In the genomic region with DNA sequence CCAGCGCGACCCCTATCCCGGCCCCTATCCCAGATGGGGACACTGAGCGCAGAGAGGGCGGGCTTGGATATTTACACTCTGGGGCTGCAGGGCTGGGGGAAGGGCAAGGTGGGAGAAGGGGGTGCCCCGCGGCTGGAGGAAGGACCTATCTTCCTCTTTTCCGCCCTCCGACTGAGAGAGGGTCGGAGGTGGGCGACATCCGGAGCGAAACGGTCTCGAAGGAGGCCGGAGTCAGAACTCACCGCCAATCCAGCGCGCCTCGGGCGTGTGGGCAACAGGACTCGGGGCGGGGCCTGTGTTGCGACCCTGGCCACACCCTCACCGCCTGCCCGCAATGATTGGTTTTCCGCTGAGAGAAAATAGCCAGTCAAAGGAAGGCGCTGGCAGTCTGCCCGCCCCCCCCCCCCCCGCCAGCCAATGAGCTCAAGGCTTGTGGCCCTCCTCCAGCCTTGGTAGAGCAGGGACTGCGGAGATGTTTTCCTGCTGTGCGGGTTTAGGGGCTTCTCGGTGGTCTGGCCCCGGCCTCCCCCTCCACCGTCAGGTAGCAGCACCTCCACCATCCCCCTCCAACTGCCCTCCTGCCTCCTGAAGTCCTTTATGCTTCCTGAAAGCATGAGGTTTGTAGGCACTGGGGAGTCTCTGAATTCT, we compare ENCODE assay signal across 8 cellular contexts. TPM values are rescaled to one million over a fixed set of nuclear protein-coding genes. Genes with fewer than 3 reads are reported as not detected.
DNase-seq lines count a peak whose midpoint lies in the region; ATAC-seq and TF ChIP-seq lines count a peak whose summit lies in the region.

A gene with protein sequence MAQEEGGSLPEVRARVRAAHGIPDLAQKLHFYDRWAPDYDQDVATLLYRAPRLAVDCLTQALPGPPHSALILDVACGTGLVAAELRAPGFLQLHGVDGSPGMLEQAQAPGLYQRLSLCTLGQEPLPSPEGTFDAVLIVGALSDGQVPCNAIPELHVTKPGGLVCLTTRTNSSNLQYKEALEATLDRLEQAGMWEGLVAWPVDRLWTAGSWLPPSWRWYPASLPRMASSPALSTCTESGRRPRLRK (minus strand): TSS at position 269 of the 648 bp plus-strand sequence. CDS start 376 bp downstream, outside the sequence.

- peak within 1 kb of the TSS; percentile 57 to 80 (median 76); a peak in 21 of 22 replicates for H3K9ac ChIP-seq in BLaER1 treated with 17β-estradiol and CSF1 and Interleukin-3, amounts not matched to agents 10 nM and 100 nM

- H3K36me3 ChIP-seq in BLaER1 treated with 17β-estradiol and CSF1 and Interleukin-3, amounts not matched to agents 10 nM and 100 nM = no peaks in the 10 kb centered on the region
- H3K36me3 ChIP-seq in right lobe of liver = no peaks in the 10 kb centered on the region

- ATAC-seq in GM19328 (IDR thresholded peaks at IDR 0.05; ENCODE audit: unreplicated experiment) (peak; percentile 93), HG03469 (IDR thresholded peaks at IDR 0.05; ENCODE audit: unreplicated experiment) (peak; percentile 58), right lobe of liver (peak; percentile 97 to 99 (median 98))

- no peak for TF ChIP-seq CTCF in right lobe of liver (IDR thresholded peaks at IDR 0.05)

- TF ChIP-seq POLR2A in right lobe of liver (IDR thresholded peaks at IDR 0.05) = no peak

- peaks cover 25 to 53% (median 44%) of the 10 kb centered on the region in 10 experiments for H3K4me1 ChIP-seq in BLaER1 treated with 17β-estradiol and CSF1 and Interleukin-3, amounts not matched to agents 10 nM and 100 nM
- peaks cover 0 to 5% (median 2%) of the 10 kb centered on the region in 4 donors for H3K4me1 ChIP-seq in right lobe of liver

- H3K4me2 ChIP-seq in BLaER1 treated with 17β-estradiol and CSF1 and Interleukin-3, amounts not matched to agents 10 nM and 100 nM = peak within 1 kb of the TSS; percentile 81 to 94 (median 85)

- peak within 1 kb of the TSS; percentile 85 for H3K27ac Mint-ChIP-seq in dendritic cell treated with granulocyte-macrophage colony-stimulating factor and Interleukin-4, amounts not matched to agents 40 ng/mL and 50 ng/mL, for 4 days

- intact Hi-C loops in dendritic cell treated with granulocyte-macrophage colony-stimulating factor and Interleukin-4, amounts not matched to agents 40 ng/mL and 50 ng/mL, for 4 days (cut with micrococcal nuclease) = no loop called here
- intact Hi-C loops in right lobe of liver (cut with DNase I) = no loop called here

- 0% methylated on average over 15 of the region's 35 CpGs for WGBS in right lobe of liver (ENCODE audit: insufficient coverage, low coverage, low lambda C conversion rate, missing lambda C conversion rate)

- no peaks in the 10 kb centered on the region for H3K9me3 Mint-ChIP-seq in dendritic cell treated with granulocyte-macrophage colony-stimulating factor and Interleukin-4, amounts not matched to agents 40 ng/mL and 50 ng/mL, for 4 days

- peak within 1 kb of the TSS; percentile 27 to 74 (median 63); a peak in 18 of 22 replicates for H3K27ac ChIP-seq in BLaER1 treated with 17β-estradiol and CSF1 and Interleukin-3, amounts not matched to agents 10 nM and 100 nM
- peak within 1 kb of the TSS in 1 of 3 donors; percentile 58 for H3K27ac ChIP-seq in right lobe of liver

- H3K4me1 Mint-ChIP-seq in dendritic cell treated with granulocyte-macrophage colony-stimulating factor and Interleukin-4, amounts not matched to agents 40 ng/mL and 50 ng/mL, for 4 days (ENCODE audit: low read depth) = peaks cover 82% of the 10 kb centered on the region

- peaks cover 25% of the 10 kb centered on the region for H3K27me3 Mint-ChIP-seq in dendritic cell treated with granulocyte-macrophage colony-stimulating factor and Interleukin-4, amounts not matched to agents 40 ng/mL and 50 ng/mL, for 4 days

- peak within 1 kb of the TSS; percentile 92 for H3K4me3 Mint-ChIP-seq in dendritic cell treated with granulocyte-macrophage colony-stimulating factor and Interleukin-4, amounts not matched to agents 40 ng/mL and 50 ng/mL, for 4 days

- peak within 1 kb of the TSS; percentile 49 to 71 (median 58) for H3K4me3 ChIP-seq in BLaER1 treated with 17β-estradiol and CSF1 and Interleukin-3, amounts not matched to agents 10 nM and 100 nM
- H3K4me3 ChIP-seq in right lobe of liver = peak within 1 kb of the TSS; percentile 46 to 61 (median 59)

- peak; percentile 75 to 96 for DNase-seq in NCI-H526 (lab: John Stamatoyannopoulos, UW)
- peak; percentile 86 for DNase-seq in activated CD4-positive, alpha-beta T cell treated with anti-CD3 and anti-CD28 coated beads, Interleukin-2, amount 50 U/mL, for 1 hour
- DNase-seq in right lobe of liver = peak; percentile 93 to 95 (median 94)
- DNase-seq in stimulated activated CD4-positive, alpha-beta T cell treated with anti-CD3 and anti-CD28 coated beads, Interleukin-4, amount 100 ng/mL, for 24 hours = peak; percentile 91

- H3K27me3 ChIP-seq in BLaER1 treated with 17β-estradiol and CSF1 and Interleukin-3, amounts not matched to agents 10 nM and 100 nM = no peaks in the 10 kb centered on the region
- no peaks in the 10 kb centered on the region for H3K27me3 ChIP-seq in right lobe of liver

- peaks cover 34% of the 10 kb centered on the region for H3K36me3 Mint-ChIP-seq in dendritic cell treated with granulocyte-macrophage colony-stimulating factor and Interleukin-4, amounts not matched to agents 40 ng/mL and 50 ng/mL, for 4 days (ENCODE audit: low read depth)

- H3K9me3 ChIP-seq in BLaER1 treated with 17β-estradiol and CSF1 and Interleukin-3, amounts not matched to agents 10 nM and 100 nM (replicated peaks in 1 of 11) = peaks cover 0 to under 1% (median 0%) of the 10 kb centered on the region in 11 experiments; a peak in 3 of 22 replicates
- no peaks in the 10 kb centered on the region for H3K9me3 ChIP-seq in right lobe of liver

- no peaks in the 10 kb centered on the region for H4K20me1 ChIP-seq in BLaER1 treated with 17β-estradiol and CSF1 and Interleukin-3, amounts not matched to agents 10 nM and 100 nM

RNA-seq across cellular contexts. Expression of the gene that starts here (rescaled TPM):
- 1 to 10 TPM in 3 of 6 experiments, under 1 TPM in 3; 0.49 to 1.4 (median 1.0) TPM for total RNA-seq in right lobe of liver
